ENCODE assay signal across 8 cellular contexts in genomic region chr11:77819411-77819920, GRCh38. TPM values are rescaled to one million over a fixed set of nuclear protein-coding genes. Genes with fewer than 3 reads are reported as not detected.
DNase-seq lines count a peak whose midpoint lies in the region; ATAC-seq and TF ChIP-seq lines count a peak whose summit lies in the region.

No MANE protein-coding gene starts in this region.

- DNase-seq in Daoy (ENCODE audit: low read depth), result peak; percentile 84
- peak; percentile 79 for DNase-seq in H4 (ENCODE audit: low spot score)
- DNase-seq in LNCaP clone FGC (ENCODE audit: low read depth), result peak; percentile 46
- DNase-seq in RPMI7951 (ENCODE audit: low read depth), result peak; percentile 84
- DNase-seq in fibroblast of peridontal ligament (ENCODE audit: extremely low read depth), result peak; percentile 79
- DNase-seq in natural killer cell, result peak; percentile 75
- DNase-seq in stimulated activated naive B cell treated with anti-CD40 and anti-IgM and Interleukin-4, amounts not matched to agents 10 μg/mL and 1 μg/mL and 100 μg/mL, for 72 hours, result peak; percentile 79

- ATAC-seq in activated T-helper 17 cell treated with anti-CD3 and anti-CD28 coated beads, Interleukin-2, amount 50 U/mL, for 72 hours (replicated peaks), result peak; percentile 70
- ATAC-seq in natural killer cell, result peak; percentile 52 to 69 (median 62)
- ATAC-seq in stimulated activated naive B cell treated with anti-CD40 and anti-IgM and Interleukin-4, amounts not matched to agents 10 μg/mL and 1 μg/mL and 100 μg/mL, for 72 hours (replicated peaks), result peak; percentile 72 to 73

- peaks cover 36% of the 10 kb centered on the region for H3K4me1 Mint-ChIP-seq in activated T-helper 17 cell treated with anti-CD3 and anti-CD28 coated beads, Interleukin-2, amount 50 U/mL, for 72 hours
- H3K4me1 Mint-ChIP-seq in natural killer cell, result peaks cover 48 to 56% of the 10 kb centered on the region in 2 donors
- peaks cover 17 to 37% of the 10 kb centered on the region in 2 donors for H3K4me1 Mint-ChIP-seq in stimulated activated naive B cell treated with anti-CD40 and anti-IgM and Interleukin-4, amounts not matched to agents 10 μg/mL and 1 μg/mL and 100 μg/mL, for 72 hours

- H3K27ac Mint-ChIP-seq in activated T-helper 17 cell treated with anti-CD3 and anti-CD28 coated beads, Interleukin-2, amount 50 U/mL, for 72 hours, result peak overlapping the region; percentile 83
- peak overlapping the region; percentile 92 for H3K27ac Mint-ChIP-seq in natural killer cell
- H3K27ac Mint-ChIP-seq in stimulated activated naive B cell treated with anti-CD40 and anti-IgM and Interleukin-4, amounts not matched to agents 10 μg/mL and 1 μg/mL and 100 μg/mL, for 72 hours, result peak overlapping the region; percentile 95

- intact Hi-C loops in natural killer cell (cut with micrococcal nuclease), result no loop called here

- H3K4me3 ChIP-seq in LNCaP clone FGC (ENCODE audit: low read depth, low read length), result peak overlapping the region; percentile 97

- H3K36me3 Mint-ChIP-seq in activated T-helper 17 cell treated with anti-CD3 and anti-CD28 coated beads, Interleukin-2, amount 50 U/mL, for 72 hours (ENCODE audit: low read depth), result peaks cover 9% of the 10 kb centered on the region
- H3K36me3 Mint-ChIP-seq in natural killer cell, result no peaks in the 10 kb centered on the region
- H3K36me3 Mint-ChIP-seq in stimulated activated naive B cell treated with anti-CD40 and anti-IgM and Interleukin-4, amounts not matched to agents 10 μg/mL and 1 μg/mL and 100 μg/mL, for 72 hours, result peaks cover 10 to 11% of the 10 kb centered on the region in 2 donors

- TF ChIP-seq CTCF in LNCaP clone FGC (IDR thresholded peaks at IDR 0.05; ENCODE audit: control insufficient read depth, extremely low read depth, insufficient read depth), result no peak
- no peak for TF ChIP-seq CTCF in natural killer cell (IDR thresholded peaks at IDR 0.05)

- no peaks in the 10 kb centered on the region for H3K27me3 Mint-ChIP-seq in activated T-helper 17 cell treated with anti-CD3 and anti-CD28 coated beads, Interleukin-2, amount 50 U/mL, for 72 hours
- no peaks in the 10 kb centered on the region for H3K27me3 Mint-ChIP-seq in natural killer cell (ENCODE audit: low read depth in 2 of 2)
- H3K27me3 Mint-ChIP-seq in stimulated activated naive B cell treated with anti-CD40 and anti-IgM and Interleukin-4, amounts not matched to agents 10 μg/mL and 1 μg/mL and 100 μg/mL, for 72 hours, result no peaks in the 10 kb centered on the region

- H3K9me3 Mint-ChIP-seq in activated T-helper 17 cell treated with anti-CD3 and anti-CD28 coated beads, Interleukin-2, amount 50 U/mL, for 72 hours, result peaks cover 3% of the 10 kb centered on the region
- H3K9me3 Mint-ChIP-seq in natural killer cell, result peaks cover 0 to 3% of the 10 kb centered on the region in 2 donors
- peaks cover 3 to 4% of the 10 kb centered on the region in 2 donors for H3K9me3 Mint-ChIP-seq in stimulated activated naive B cell treated with anti-CD40 and anti-IgM and Interleukin-4, amounts not matched to agents 10 μg/mL and 1 μg/mL and 100 μg/mL, for 72 hours

- peak overlapping the region; percentile 98 for H3K4me3 Mint-ChIP-seq in activated T-helper 17 cell treated with anti-CD3 and anti-CD28 coated beads, Interleukin-2, amount 50 U/mL, for 72 hours
- H3K4me3 Mint-ChIP-seq in natural killer cell, result peak overlapping the region; percentile 100
- peak overlapping the region; percentile 96 to 100 for H3K4me3 Mint-ChIP-seq in stimulated activated naive B cell treated with anti-CD40 and anti-IgM and Interleukin-4, amounts not matched to agents 10 μg/mL and 1 μg/mL and 100 μg/mL, for 72 hours

RNA-seq across cellular contexts. Expression of gene RSF1, which starts 1.1 kb away (rescaled TPM):
- total RNA-seq in Daoy (2014; rRNA removed; shearing (Covaris generic)), result 13.2 and 27.5 TPM in 2 replicates
- 17.1 and 21.3 TPM in 2 replicates for total RNA-seq in H4 (2014; rRNA removed; shearing (Covaris generic))
- total RNA-seq in RPMI7951 (2014; rRNA removed; shearing (Covaris generic)), result 13.1 and 16.1 TPM in 2 replicates
- 10 to 100 TPM; 46.2 to 68.7 TPM for total RNA-seq in activated T-helper 17 cell treated with anti-CD3 and anti-CD28 coated beads, Interleukin-2, amount 50 U/mL, for 72 hours
- 100 to 1,000 TPM in 2 of 3 donors, 10 to 100 TPM in 1; 87.3 to 119 (median 110) TPM for total RNA-seq in natural killer cell

RNA-seq across cellular contexts. Expression of gene AAMDC, which starts 1.5 kb away (rescaled TPM):
- total RNA-seq in Daoy (2014; rRNA removed; shearing (Covaris generic)), result 15.1 and 19.4 TPM in 2 replicates
- total RNA-seq in H4 (2014; rRNA removed; shearing (Covaris generic)), result 19.7 and 31.2 TPM in 2 replicates
- 71.7 and 72.2 TPM in 2 replicates for total RNA-seq in RPMI7951 (2014; rRNA removed; shearing (Covaris generic))
- 1 to 10 TPM; 7.4 to 7.7 TPM for total RNA-seq in activated T-helper 17 cell treated with anti-CD3 and anti-CD28 coated beads, Interleukin-2, amount 50 U/mL, for 72 hours
- total RNA-seq in natural killer cell, result 1 to 10 TPM; 4.8 to 5.7 (median 5.4) TPM

Comparison
In these comparisons a context has a peak if more than half of its experiments do, and no peak if none do; other contexts are left out.
1. Peak in every context shown above with its lines: DNase-seq, ATAC-seq and H3K4me3 ChIP-seq.